31 cellular contexts compared by ENCODE assay signal in genomic region chr16:86461037-86461436, GRCh38. TPM values are rescaled to one million over a fixed set of nuclear protein-coding genes. Genes with fewer than 3 reads are reported as not detected.
"Had no signal": no experiment of that assay in that cellular context is flagged by ENCODE, and none has a peak within 500 bp of the region (broad histone marks: within the 10 kb centered on the region; RNA-seq: fewer than 3 reads in every experiment).

No MANE protein-coding gene starts in this region.

- H3K4me1 ChIP-seq: prostate gland, testis, tibial artery had no signal

- H3K36me3 ChIP-seq: prostate gland, tibial artery, upper lobe of left lung had no signal

- ATAC-seq: effector memory CD8-positive, alpha-beta T cell; left lobe of liver; naive thymus-derived CD8-positive, alpha-beta T cell; right cardiac atrium; stimulated activated naive CD8-positive, alpha-beta T cell treated with anti-CD3 and anti-CD28 coated beads, Interleukin-15, amount 100 ng/mL, for 72 hours had no signal

- H3K27ac ChIP-seq: prostate gland, testis, tibial artery, upper lobe of left lung had no signal

- H3K9me3 ChIP-seq: prostate gland, testis had no signal

- DNase-seq: cerebellar nuclear complex; cortex of kidney; effector memory CD8-positive, alpha-beta T cell; erythroblast; head of caudate nucleus; mesendoderm; midbrain; naive thymus-derived CD8-positive, alpha-beta T cell; nephron progenitor cell; nucleus accumbens; right cardiac atrium; small intestine; stimulated activated CD4-positive, alpha-beta T cell treated with anti-CD3 and anti-CD28 coated beads, Interleukin-12 subunit alpha, Interleukin-12 subunit beta, amount 100 ng/mL, for 4 hours; stimulated activated CD4-positive, alpha-beta T cell treated with anti-CD3 and anti-CD28 coated beads, Interleukin-1b, Interleukin-23, amount 100 ng/mL, for 48 hours; stimulated activated CD4-positive, alpha-beta T cell treated with anti-CD3 and anti-CD28 coated beads, Interleukin-4, amount 100 ng/mL, for 1 hour; stimulated activated CD8-positive, alpha-beta memory T cell treated with anti-CD3 and anti-CD28 coated beads, Interleukin-4, amount 100 ng/mL, for 48 hours; stimulated activated naive CD4-positive, alpha-beta T cell; stimulated activated naive CD8-positive, alpha-beta T cell treated with anti-CD3 and anti-CD28 coated beads, Interleukin-15, amount 100 ng/mL, for 72 hours; substantia nigra; testis; tibial artery; upper lobe of left lung had no signal

- FAIRE-seq: endometrium, frontal cortex, keratinocyte, small intestine, urothelium cell line had no signal

- H3K4me3 ChIP-seq: prostate gland, testis, tibial artery, upper lobe of left lung had no signal

- H3K27me3 ChIP-seq: testis, upper lobe of left lung had no signal

RNA-seq across cellular contexts. Expression of gene FOXF1, which starts 49.3 kb away (rescaled TPM):
- total RNA-seq: myocyte; naive thymus-derived CD8-positive, alpha-beta T cell; osteocyte; renal cortical epithelial cell had no signal
- polyA plus RNA-seq: keratinocyte; naive thymus-derived CD8-positive, alpha-beta T cell had no signal
